ENCODE assay signal across 34 cellular contexts in the genomic region with DNA sequence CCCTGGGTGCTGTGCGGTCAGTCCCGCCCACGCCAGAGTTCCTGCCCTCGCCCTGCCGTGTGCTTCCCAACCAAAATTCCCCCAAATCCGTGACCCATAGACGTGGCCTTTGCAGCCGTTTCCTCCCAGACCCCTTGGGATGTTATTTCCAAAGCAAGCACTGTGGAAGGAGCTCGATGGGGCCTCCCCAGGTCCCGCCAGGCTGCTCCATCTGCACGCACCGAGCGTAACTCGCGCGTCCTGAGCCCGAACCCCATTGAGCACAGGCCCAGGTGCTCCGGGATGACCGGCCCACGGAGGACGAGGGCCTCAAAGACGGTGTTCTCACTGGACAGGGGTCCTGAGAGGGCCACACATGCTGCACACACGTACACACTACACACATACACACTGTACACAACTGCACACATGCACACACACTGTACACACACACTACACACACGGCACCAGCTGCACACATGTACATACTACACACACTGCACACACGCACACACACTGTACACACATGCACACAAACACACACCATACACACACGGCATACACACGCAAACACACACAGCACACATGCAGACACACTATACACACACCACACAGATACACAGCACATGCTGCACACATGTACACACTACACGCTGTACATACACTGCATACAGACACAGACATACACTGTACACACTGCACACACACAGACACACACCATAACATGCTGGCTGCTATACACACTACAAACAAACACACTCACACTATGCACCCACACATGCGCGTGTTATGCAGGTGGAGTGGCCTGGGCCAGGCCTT.
"Had no signal": no experiment of that assay in that cellular context is flagged by ENCODE, and none has a peak within 500 bp of the region (broad histone marks: within the 10 kb centered on the region; RNA-seq: fewer than 3 reads in every experiment).

No MANE protein-coding gene starts in this region.

- H3K27me3 ChIP-seq: adrenal gland, ascending aorta had no signal

- H3K9me3 Mint-ChIP-seq: type B pancreatic cell had no signal

- H3K4me1 ChIP-seq: adrenal gland, ascending aorta, prostate gland, sigmoid colon had no signal

- H3K4me1 Mint-ChIP-seq: activated naive CD8-positive, alpha-beta T cell treated with anti-CD3 and anti-CD28 coated beads for 36 hours; mesothelial cell of epicardium; naive thymus-derived CD8-positive, alpha-beta T cell; stimulated activated effector memory CD8-positive, alpha-beta T cell treated with anti-CD3 and anti-CD28 coated beads, Interleukin-12 subunit alpha, Interleukin-12 subunit beta, amount 100 ng/mL, for 72 hours had no signal

- H3K9me3 ChIP-seq: adrenal gland, ascending aorta, prostate gland, thoracic aorta had no signal

- H3K27ac Mint-ChIP-seq: activated naive CD4-positive, alpha-beta T cell treated with anti-CD3 and anti-CD28 coated beads for 36 hours; activated naive CD8-positive, alpha-beta T cell treated with anti-CD3 and anti-CD28 coated beads for 36 hours; brain; mesothelial cell of epicardium; naive thymus-derived CD8-positive, alpha-beta T cell; stimulated activated effector memory CD8-positive, alpha-beta T cell treated with anti-CD3 and anti-CD28 coated beads, Interleukin-12 subunit alpha, Interleukin-12 subunit beta, amount 100 ng/mL, for 72 hours; stimulated activated naive CD8-positive, alpha-beta T cell treated with anti-CD3 and anti-CD28 coated beads, Interleukin-15, Interleukin-2, amounts not matched to agents 100 ng/mL and 50 ng/mL, for 24 hours; T-helper 1 cell treated with Interleukin-12 subunit alpha and Interleukin-12 subunit beta and Interleukin-4 antibody, amounts not matched to agents 30 μg/mL and 1 μg/mL, for 36 hours; type B pancreatic cell had no signal

- DNase-seq: activated CD4-positive, alpha-beta T cell treated with anti-CD3 and anti-CD28 coated beads for 48 hours; activated CD4-positive, alpha-beta T cell treated with anti-CD3 and anti-CD28 coated beads, Interleukin-2, amount 50 U/mL, for 48 hours; activated effector memory CD4-positive, alpha-beta T cell treated with anti-CD3 and anti-CD28 coated beads, Interleukin-2, amount 50 U/mL, for 16 hours; activated naive CD4-positive, alpha-beta T cell treated with anti-CD3 and anti-CD28 coated beads for 36 hours; activated naive CD8-positive, alpha-beta T cell treated with anti-CD3 and anti-CD28 coated beads for 36 hours; adrenal gland; dorsolateral prefrontal cortex; effector memory CD4-positive, alpha-beta T cell; erythroblast; head of caudate nucleus; hippocampal formation; left cardiac atrium; left ventricle myocardium superior; mammary epithelial cell; naive thymus-derived CD8-positive, alpha-beta T cell; retina; sigmoid colon; small intestine; stimulated activated CD4-positive, alpha-beta T cell treated with anti-CD3 and anti-CD28 coated beads, Interleukin-4, amount 100 ng/mL, for 24 hours; SW 1271; T1000; WERI-Rb-1 had no signal

- H3K4me3 Mint-ChIP-seq: activated naive CD4-positive, alpha-beta T cell treated with anti-CD3 and anti-CD28 coated beads for 36 hours; activated naive CD8-positive, alpha-beta T cell treated with anti-CD3 and anti-CD28 coated beads for 36 hours; brain; mesothelial cell of epicardium; naive thymus-derived CD8-positive, alpha-beta T cell; neural crest cell; stimulated activated effector memory CD8-positive, alpha-beta T cell treated with anti-CD3 and anti-CD28 coated beads, Interleukin-12 subunit alpha, Interleukin-12 subunit beta, amount 100 ng/mL, for 72 hours; stimulated activated naive CD8-positive, alpha-beta T cell treated with anti-CD3 and anti-CD28 coated beads, Interleukin-15, Interleukin-2, amounts not matched to agents 100 ng/mL and 50 ng/mL, for 24 hours; T-helper 1 cell treated with Interleukin-12 subunit alpha and Interleukin-12 subunit beta and Interleukin-4 antibody, amounts not matched to agents 30 μg/mL and 1 μg/mL, for 36 hours; type B pancreatic cell had no signal

- H3K4me3 ChIP-seq: adrenal gland, ascending aorta, coronary artery, dorsolateral prefrontal cortex, prostate gland, sigmoid colon, thoracic aorta had no signal

- FAIRE-seq: keratinocyte, small intestine had no signal

- H3K36me3 Mint-ChIP-seq: activated naive CD8-positive, alpha-beta T cell treated with anti-CD3 and anti-CD28 coated beads for 36 hours; brain; mesothelial cell of epicardium; naive thymus-derived CD8-positive, alpha-beta T cell; stimulated activated effector memory CD8-positive, alpha-beta T cell treated with anti-CD3 and anti-CD28 coated beads, Interleukin-12 subunit alpha, Interleukin-12 subunit beta, amount 100 ng/mL, for 72 hours had no signal

- H3K36me3 ChIP-seq: adrenal gland, ascending aorta, prostate gland, sigmoid colon, thoracic aorta, WERI-Rb-1 had no signal

- H3K27me3 Mint-ChIP-seq: brain, type B pancreatic cell had no signal

- H3K27ac ChIP-seq: adrenal gland, ascending aorta, coronary artery, dorsolateral prefrontal cortex, prostate gland, sigmoid colon, thoracic aorta, WERI-Rb-1 had no signal
